ENCODE assay signal across 2 cellular contexts in genomic region chr9:33249983-33250382, GRCh38.
A peak's percentile ranks its signal among the peaks of the same experiment; 100 is the strongest.
TF ChIP-seq lines count a peak whose summit lies in the region.

No MANE protein-coding gene starts in this region.

TF ChIP-seq in HEK293, 187 proteins besides CTCF, POLR2A, EP300 and RAD21:
- TF ChIP-seq PRDM10 (tag by site-specific recombination; IDR thresholded peaks at IDR 0.05), result peak; percentile 68; the same call in 1 of the 2 replicates
- TF ChIP-seq ZNF701 (tag by site-specific recombination; IDR thresholded peaks at IDR 0.05), result no peak

TF ChIP-seq in WTC11, 78 proteins besides CTCF, POLR2A, EP300 and RAD21 (continued from another document):
- TF ChIP-seq, protein P1, sequence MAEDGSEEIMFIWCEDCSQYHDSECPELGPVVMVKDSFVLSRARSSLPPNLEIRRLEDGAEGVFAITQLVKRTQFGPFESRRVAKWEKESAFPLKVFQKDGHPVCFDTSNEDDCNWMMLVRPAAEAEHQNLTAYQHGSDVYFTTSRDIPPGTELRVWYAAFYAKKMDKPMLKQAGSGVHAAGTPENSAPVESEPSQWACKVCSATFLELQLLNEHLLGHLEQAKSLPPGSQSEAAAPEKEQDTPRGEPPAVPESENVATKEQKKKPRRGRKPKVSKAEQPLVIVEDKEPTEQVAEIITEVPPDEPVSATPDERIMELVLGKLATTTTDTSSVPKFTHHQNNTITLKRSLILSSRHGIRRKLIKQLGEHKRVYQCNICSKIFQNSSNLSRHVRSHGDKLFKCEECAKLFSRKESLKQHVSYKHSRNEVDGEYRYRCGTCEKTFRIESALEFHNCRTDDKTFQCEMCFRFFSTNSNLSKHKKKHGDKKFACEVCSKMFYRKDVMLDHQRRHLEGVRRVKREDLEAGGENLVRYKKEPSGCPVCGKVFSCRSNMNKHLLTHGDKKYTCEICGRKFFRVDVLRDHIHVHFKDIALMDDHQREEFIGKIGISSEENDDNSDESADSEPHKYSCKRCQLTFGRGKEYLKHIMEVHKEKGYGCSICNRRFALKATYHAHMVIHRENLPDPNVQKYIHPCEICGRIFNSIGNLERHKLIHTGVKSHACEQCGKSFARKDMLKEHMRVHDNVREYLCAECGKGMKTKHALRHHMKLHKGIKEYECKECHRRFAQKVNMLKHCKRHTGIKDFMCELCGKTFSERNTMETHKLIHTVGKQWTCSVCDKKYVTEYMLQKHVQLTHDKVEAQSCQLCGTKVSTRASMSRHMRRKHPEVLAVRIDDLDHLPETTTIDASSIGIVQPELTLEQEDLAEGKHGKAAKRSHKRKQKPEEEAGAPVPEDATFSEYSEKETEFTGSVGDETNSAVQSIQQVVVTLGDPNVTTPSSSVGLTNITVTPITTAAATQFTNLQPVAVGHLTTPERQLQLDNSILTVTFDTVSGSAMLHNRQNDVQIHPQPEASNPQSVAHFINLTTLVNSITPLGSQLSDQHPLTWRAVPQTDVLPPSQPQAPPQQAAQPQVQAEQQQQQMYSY (CRISPR knock-in tag; IDR thresholded peaks at IDR 0.05), result no peak
- TF ChIP-seq E2F1 (CRISPR knock-in tag; IDR thresholded peaks at IDR 0.05) (no peak), ATF1 (CRISPR knock-in tag; IDR thresholded peaks at IDR 0.05) (no peak), OVOL2 (CRISPR knock-in tag; IDR thresholded peaks at IDR 0.05; ENCODE audit: borderline replicate concordance) (no peak), TEAD4 (CRISPR knock-in tag; IDR thresholded peaks at IDR 0.05) (no peak)
